1 cellular context compared by ENCODE assay signal in the genomic region with DNA sequence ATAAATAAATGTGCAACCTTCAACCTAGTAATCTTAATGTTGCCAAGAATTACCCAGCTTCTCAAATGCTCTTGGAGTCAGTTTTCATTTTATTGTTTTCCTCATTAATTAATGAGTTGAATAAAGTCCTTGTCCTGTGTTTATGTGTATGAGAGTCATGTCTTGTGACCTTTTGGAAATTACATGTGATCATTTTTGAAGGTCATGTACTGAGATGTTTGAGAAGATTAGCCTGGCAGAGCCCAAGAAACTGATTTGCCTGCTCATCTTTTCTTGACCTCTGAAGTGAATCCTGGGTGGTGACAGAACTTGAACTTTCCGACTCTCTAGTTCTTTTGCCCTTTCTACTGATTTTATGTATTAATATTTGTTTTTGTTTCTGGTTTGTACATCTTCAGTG.
TF ChIP-seq lines count a peak whose summit lies in the region.

No MANE protein-coding gene starts in this region.

TF ChIP-seq in HepG2, 621 proteins besides CTCF, POLR2A, EP300 and RAD21:
- TF ChIP-seq ZNF746 (CRISPR knock-in tag; IDR thresholded peaks at IDR 0.05) (no peak), PRMT3 (CRISPR knock-in tag; IDR thresholded peaks at IDR 0.05; ENCODE audit: borderline replicate concordance, low read depth) (no peak), FOXP1 (IDR thresholded peaks at IDR 0.05) (no peak), FOXP1 (CRISPR knock-in tag; IDR thresholded peaks at IDR 0.05) (no peak), XBP1 (CRISPR knock-in tag; IDR thresholded peaks at IDR 0.05) (no peak), ZNF660 (CRISPR knock-in tag; IDR thresholded peaks at IDR 0.05; ENCODE audit: borderline replicate concordance, low read depth) (no peak), GLI4 (CRISPR knock-in tag; IDR thresholded peaks at IDR 0.05; ENCODE audit: borderline replicate concordance) (no peak), ZFP36 (IDR thresholded peaks at IDR 0.05; ENCODE audit: borderline replicate concordance, low read depth, low read length, partially characterized antibody) (no peak), SIN3B (IDR thresholded peaks at IDR 0.05; ENCODE audit: low read length) (no peak), CBX5 (CRISPR knock-in tag; IDR thresholded peaks at IDR 0.05; ENCODE audit: borderline replicate concordance) (no peak), ZNF570 (CRISPR knock-in tag; IDR thresholded peaks at IDR 0.05; ENCODE audit: borderline replicate concordance) (no peak), ZNF619 (CRISPR knock-in tag; IDR thresholded peaks at IDR 0.05) (no peak)
